ENCODE assay signal across 24 cellular contexts in genomic region chr18:27996792-27997191, GRCh38.
A peak's percentile ranks its signal among the peaks of the same experiment; 100 is the strongest.
DNase-seq lines count a peak whose midpoint lies in the region; ATAC-seq, FAIRE-seq and TF ChIP-seq lines count a peak whose summit lies in the region.
"Had no signal": no experiment of that assay in that cellular context is flagged by ENCODE, and none has a peak within 500 bp of the region (broad histone marks: within the 10 kb centered on the region; RNA-seq: fewer than 3 reads in every experiment).

No MANE protein-coding gene starts in this region.

- POLR2A ChIA-PET in MCF 10A (lab: Yijun Ruan, JAX): no interaction called here

- H3K27me3 Mint-ChIP-seq in MCF 10A (ENCODE audit: insufficient read depth, unreplicated experiment): no peaks in the 10 kb centered on the region
- H3K27me3 Mint-ChIP-seq: activated CD4-positive, alpha-beta T cell treated with anti-CD3 and anti-CD28 coated beads, Interleukin-2, amount 10 ng/mL, durations not matched to agents 24 days and 14 days had no signal

- H3K36me3 ChIP-seq in breast epithelium (no peaks in the 10 kb centered on the region), RWPE2 (ENCODE audit: low read depth) (0 out of 2 replicates have a peak, but pooled peaks cover 15% of the 10 kb centered on the region), WERI-Rb-1 (peaks cover 82% of the 10 kb centered on the region), BE2C (peaks cover 24% of the 10 kb centered on the region)
- H3K36me3 ChIP-seq: transverse colon had no signal

- no peaks in the 10 kb centered on the region for H3K27me3 ChIP-seq in breast epithelium
- H3K27me3 ChIP-seq in RWPE2 (ENCODE audit: insufficient read depth, poor library complexity, severe bottlenecking): no peaks in the 10 kb centered on the region
- no peaks in the 10 kb centered on the region for H3K27me3 ChIP-seq in WERI-Rb-1 (ENCODE audit: insufficient read depth, low read depth, severe bottlenecking)
- no peaks in the 10 kb centered on the region for H3K27me3 ChIP-seq in BE2C
- H3K27me3 ChIP-seq: BLaER1 treated with 17β-estradiol and CSF1 and Interleukin-3, amounts not matched to agents 10 nM and 100 nM; right lobe of liver; transverse colon had no signal

- H3K4me3 Mint-ChIP-seq in MCF 10A (ENCODE audit: unreplicated experiment): no peak overlapping the region
- H3K4me3 Mint-ChIP-seq: activated CD4-positive, alpha-beta T cell treated with anti-CD3 and anti-CD28 coated beads, Interleukin-2, amount 10 ng/mL, durations not matched to agents 24 days and 14 days had no signal

- BruUV-seq in MCF 10A (replicated peaks; lab: Mats Ljungman, UMichigan): no TSS peak

- no peaks in the 10 kb centered on the region for H3K9me3 Mint-ChIP-seq in MCF 10A (ENCODE audit: unreplicated experiment)

- H3K27ac Mint-ChIP-seq in MCF 10A (ENCODE audit: low read depth, unreplicated experiment): no peak overlapping the region
- H3K27ac Mint-ChIP-seq: activated CD4-positive, alpha-beta T cell treated with anti-CD3 and anti-CD28 coated beads, Interleukin-2, amount 10 ng/mL, durations not matched to agents 24 days and 14 days had no signal

- no peaks in the 10 kb centered on the region for H3K36me3 Mint-ChIP-seq in MCF 10A (ENCODE audit: insufficient read depth, unreplicated experiment)

- ATAC-seq in RWPE2 (ENCODE audit: low read depth): peak; percentile 88

- peaks cover 17% of the 10 kb centered on the region for H3K4me1 Mint-ChIP-seq in MCF 10A (ENCODE audit: insufficient read depth, unreplicated experiment)
- H3K4me1 Mint-ChIP-seq: activated CD4-positive, alpha-beta T cell treated with anti-CD3 and anti-CD28 coated beads, Interleukin-2, amount 10 ng/mL, durations not matched to agents 24 days and 14 days had no signal

- no peak for FAIRE-seq in urothelium cell line (lab: Jason Lieb, UNC)
- FAIRE-seq: H1, TTC549 had no signal

- CTCF ChIA-PET in MCF 10A (lab: Yijun Ruan, JAX): no interaction called here

- H3K4me1 ChIP-seq in breast epithelium (no peaks in the 10 kb centered on the region), RWPE2 (ENCODE audit: insufficient read depth, poor library complexity, severe bottlenecking) (peaks cover 10% of the 10 kb centered on the region), BE2C (no peaks in the 10 kb centered on the region; the same call in 1 of the 2 replicates)
- H3K4me1 ChIP-seq: right lobe of liver, transverse colon had no signal

- TF ChIP-seq POLR2A in breast epithelium (IDR thresholded peaks at IDR 0.05): no peak

- H3K9me3 ChIP-seq in breast epithelium: no peaks in the 10 kb centered on the region
- no peaks in the 10 kb centered on the region for H3K9me3 ChIP-seq in RWPE2 (ENCODE audit: severe bottlenecking)
- H3K9me3 ChIP-seq in WERI-Rb-1 (ENCODE audit: severe bottlenecking): no peaks in the 10 kb centered on the region
- H3K9me3 ChIP-seq in BE2C: no peaks in the 10 kb centered on the region
- H3K9me3 ChIP-seq: right lobe of liver, transverse colon had no signal

- H3K27ac ChIP-seq in breast epithelium: no peak overlapping the region
- H3K27ac ChIP-seq in RWPE2 (ENCODE audit: poor library complexity, severe bottlenecking): peak overlapping the region; percentile 6
- H3K27ac ChIP-seq in WERI-Rb-1: no peak overlapping the region
- H3K27ac ChIP-seq: 22Rv1; BLaER1 treated with 17β-estradiol and CSF1 and Interleukin-3, amounts not matched to agents 10 nM and 100 nM; right lobe of liver; transverse colon had no signal

- intact Hi-C loops in MCF 10A (cut with micrococcal nuclease): no loop called here
- intact Hi-C loops in breast epithelium (cut with DNase I; ENCODE audit: low total_unique reads): no loop called here

- TF ChIP-seq CTCF in MCF 10A (IDR thresholded peaks at IDR 0.05; ENCODE audit: unreplicated experiment): no peak
- no peak for TF ChIP-seq CTCF in breast epithelium (IDR thresholded peaks at IDR 0.05)
- no peak for TF ChIP-seq CTCF in RWPE2 (IDR thresholded peaks at IDR 0.05; ENCODE audit: poor library complexity, severe bottlenecking)
- no peak for TF ChIP-seq CTCF in epithelial cell of proximal tubule (conservative IDR thresholded peaks at IDR 0.05; ENCODE audit: low read depth, low read length)
- TF ChIP-seq CTCF in WERI-Rb-1 (IDR thresholded peaks at IDR 0.05; ENCODE audit: low read depth, low read length): no peak
- no peak for TF ChIP-seq CTCF in BE2C (IDR thresholded peaks at IDR 0.05; ENCODE audit: low read depth, low read length)

- DNase-seq in MCF 10A (ENCODE audit: unreplicated experiment) (peak; percentile 67), breast epithelium (ENCODE audit: low spot score in 2 of 2) (no peak), RWPE2 (ENCODE audit: low spot score) (no peak), epithelial cell of proximal tubule (ENCODE audit: low read depth) (peak; percentile 4), urothelium cell line (ENCODE audit: low spot score) (peak; percentile 2), SKM-1 treated with dmso at 0.1 percent for 144 hours (lab: John Stamatoyannopoulos, UW; ENCODE audit: unreplicated experiment) (no peak), WERI-Rb-1 (no peak), BE2C (no peak)
- DNase-seq: activated CD4-positive, alpha-beta T cell treated with anti-CD3 and anti-CD28 coated beads, Interleukin-2, amount 10 ng/mL, durations not matched to agents 24 days and 14 days; activated CD8-positive, alpha-beta memory T cell treated with anti-CD3 and anti-CD28 coated beads, Interleukin-2, amount 50 U/mL, for 4 hours; activated effector memory CD4-positive, alpha-beta T cell treated with Interleukin-2 at 50 U/mL for 16 hours; Calu3; hippocampal formation; islet precursor cell; NCI-H2029 treated with DMSO at 0.1 percent for 48 hours; NCI-H510A; occipital lobe; right lobe of liver; stimulated activated naive CD4-positive, alpha-beta T cell; transverse colon had no signal

- H3K4me3 ChIP-seq in breast epithelium (no peak overlapping the region), RWPE2 (ENCODE audit: severe bottlenecking) (no peak overlapping the region), epithelial cell of proximal tubule (ENCODE audit: low read depth, low read length) (no peak overlapping the region), WERI-Rb-1 (ENCODE audit: low read depth, low read length) (no peak overlapping the region), BE2C (ENCODE audit: low read depth, low read length) (no peak overlapping the region)
- H3K4me3 ChIP-seq: BLaER1 treated with 17β-estradiol and CSF1 and Interleukin-3, amounts not matched to agents 10 nM and 100 nM; right lobe of liver; transverse colon had no signal

Comparison
In these comparisons a context has a peak if more than half of its experiments do, and no peak if none do; other contexts are left out.
1. DNase-seq: peak in MCF 10A (single experiment), epithelial cell of proximal tubule (single experiment) and urothelium cell line (single experiment); none in breast epithelium (0 of 2), RWPE2 (single experiment), SKM-1 treated with dmso at 0.1 percent for 144 hours (single experiment), WERI-Rb-1 (single experiment) and BE2C (single experiment).